In the genomic region with DNA sequence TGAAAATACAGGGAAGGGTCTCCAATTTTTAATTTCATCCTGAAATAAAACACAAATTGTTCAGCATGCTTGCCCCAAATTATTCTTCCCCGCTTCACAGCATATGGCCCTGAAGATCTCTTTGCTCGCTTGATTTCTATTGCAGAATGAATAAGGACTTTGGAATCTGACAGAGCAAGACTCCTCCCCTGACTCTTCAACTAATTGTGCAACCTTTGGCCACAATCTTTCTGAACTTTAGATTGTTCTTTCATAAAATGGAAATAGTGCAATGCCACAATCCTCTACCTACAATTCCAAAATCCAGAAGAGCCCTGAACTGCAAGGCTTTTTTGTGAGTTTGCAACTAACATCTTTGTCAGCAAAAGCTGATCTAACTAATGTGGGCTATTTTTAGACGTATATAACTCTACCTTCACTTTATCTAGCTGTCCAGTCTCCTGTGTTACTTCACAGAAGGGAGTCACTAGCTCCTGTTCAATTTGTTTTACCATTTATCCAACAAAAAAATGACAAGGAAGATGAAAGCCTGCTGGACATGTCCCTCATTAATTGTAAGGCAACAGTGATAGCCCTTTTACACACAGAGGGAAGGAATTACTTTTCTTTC, we compare ENCODE assay signal across 1 cellular context.
TF ChIP-seq lines count a peak whose summit lies in the region.

No MANE protein-coding gene starts in this region.

TF ChIP-seq in liver, 16 proteins besides CTCF, POLR2A, EP300 and RAD21 (continued from another document):
- TF ChIP-seq RXRA (IDR thresholded peaks at IDR 0.05) (peak; percentile 75 to 88), JUND (IDR thresholded peaks at IDR 0.05) (peak; percentile 69 to 89), SP1 (IDR thresholded peaks at IDR 0.05) (peak; percentile 94)
- TF ChIP-seq, protein P1, sequence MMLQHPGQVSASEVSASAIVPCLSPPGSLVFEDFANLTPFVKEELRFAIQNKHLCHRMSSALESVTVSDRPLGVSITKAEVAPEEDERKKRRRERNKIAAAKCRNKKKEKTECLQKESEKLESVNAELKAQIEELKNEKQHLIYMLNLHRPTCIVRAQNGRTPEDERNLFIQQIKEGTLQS (IDR thresholded peaks at IDR 0.05) = peak; percentile 53
- TF ChIP-seq, protein P2, sequence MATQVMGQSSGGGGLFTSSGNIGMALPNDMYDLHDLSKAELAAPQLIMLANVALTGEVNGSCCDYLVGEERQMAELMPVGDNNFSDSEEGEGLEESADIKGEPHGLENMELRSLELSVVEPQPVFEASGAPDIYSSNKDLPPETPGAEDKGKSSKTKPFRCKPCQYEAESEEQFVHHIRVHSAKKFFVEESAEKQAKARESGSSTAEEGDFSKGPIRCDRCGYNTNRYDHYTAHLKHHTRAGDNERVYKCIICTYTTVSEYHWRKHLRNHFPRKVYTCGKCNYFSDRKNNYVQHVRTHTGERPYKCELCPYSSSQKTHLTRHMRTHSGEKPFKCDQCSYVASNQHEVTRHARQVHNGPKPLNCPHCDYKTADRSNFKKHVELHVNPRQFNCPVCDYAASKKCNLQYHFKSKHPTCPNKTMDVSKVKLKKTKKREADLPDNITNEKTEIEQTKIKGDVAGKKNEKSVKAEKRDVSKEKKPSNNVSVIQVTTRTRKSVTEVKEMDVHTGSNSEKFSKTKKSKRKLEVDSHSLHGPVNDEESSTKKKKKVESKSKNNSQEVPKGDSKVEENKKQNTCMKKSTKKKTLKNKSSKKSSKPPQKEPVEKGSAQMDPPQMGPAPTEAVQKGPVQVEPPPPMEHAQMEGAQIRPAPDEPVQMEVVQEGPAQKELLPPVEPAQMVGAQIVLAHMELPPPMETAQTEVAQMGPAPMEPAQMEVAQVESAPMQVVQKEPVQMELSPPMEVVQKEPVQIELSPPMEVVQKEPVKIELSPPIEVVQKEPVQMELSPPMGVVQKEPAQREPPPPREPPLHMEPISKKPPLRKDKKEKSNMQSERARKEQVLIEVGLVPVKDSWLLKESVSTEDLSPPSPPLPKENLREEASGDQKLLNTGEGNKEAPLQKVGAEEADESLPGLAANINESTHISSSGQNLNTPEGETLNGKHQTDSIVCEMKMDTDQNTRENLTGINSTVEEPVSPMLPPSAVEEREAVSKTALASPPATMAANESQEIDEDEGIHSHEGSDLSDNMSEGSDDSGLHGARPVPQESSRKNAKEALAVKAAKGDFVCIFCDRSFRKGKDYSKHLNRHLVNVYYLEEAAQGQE (IDR thresholded peaks at IDR 0.05) = peak; percentile 70
